Comparison of ENCODE assay signal across 7 cellular contexts in genomic region chr9:123832176-123832575, GRCh38.
"Had no signal": no experiment of that assay in that cellular context is flagged by ENCODE, and none has a peak within 500 bp of the region (broad histone marks: within the 10 kb centered on the region; RNA-seq: fewer than 3 reads in every experiment).

No MANE protein-coding gene starts in this region.

- H3K4me3 ChIP-seq: K562 had no signal

- ATAC-seq: HepG2, K562 had no signal

- FAIRE-seq: HepG2, HTR-8/SVneo, K562 had no signal

- DNase-seq: IMR-90, KG1 had no signal

- H3K27ac ChIP-seq: HL-60, KMS-11 had no signal

- H3K4me2 ChIP-seq: KMS-11 had no signal
